1 cellular context compared by ENCODE assay signal in the genomic region with DNA sequence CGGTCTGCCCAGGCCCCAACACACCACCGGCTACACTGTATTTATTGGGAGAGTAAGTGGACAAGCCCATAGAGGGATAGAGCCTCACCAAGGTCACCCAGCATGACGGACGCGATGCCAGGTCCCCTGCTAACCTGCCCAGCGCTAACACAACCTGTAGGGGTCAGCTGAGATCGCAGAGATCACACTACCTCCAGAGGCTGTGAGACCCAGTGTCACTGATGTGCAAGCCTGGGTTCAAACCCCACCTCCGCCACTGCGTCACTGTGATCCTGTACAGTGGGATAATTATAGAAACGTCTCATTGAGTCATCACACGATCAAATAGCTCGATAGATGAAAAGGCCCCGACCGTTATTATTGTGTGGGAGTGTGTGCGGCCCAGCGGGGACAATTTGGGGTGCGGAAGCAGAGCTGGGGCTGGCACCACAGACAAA.
TF ChIP-seq lines count a peak whose summit lies in the region.

No MANE protein-coding gene starts in this region.

TF ChIP-seq in IMR-90, 13 proteins besides CTCF, POLR2A, EP300 and RAD21:
- TF ChIP-seq FOS (IDR thresholded peaks at IDR 0.05; ENCODE audit: low read depth, low read length) (no peak), RCOR1 (IDR thresholded peaks at IDR 0.05; ENCODE audit: insufficient replicate concordance, low read length) (no peak), MXI1 (IDR thresholded peaks at IDR 0.05; ENCODE audit: borderline replicate concordance, low read depth, low read length) (no peak), SMC3 (IDR thresholded peaks at IDR 0.05; ENCODE audit: low read depth, low read length) (no peak), CEBPB (IDR thresholded peaks at IDR 0.05; ENCODE audit: low read depth, low read length) (no peak), MAFK (IDR thresholded peaks at IDR 0.05; ENCODE audit: low read depth, low read length) (no peak), NFE2L2 (IDR thresholded peaks at IDR 0.05; ENCODE audit: low read depth, low read length) (no peak), BHLHE40 (IDR thresholded peaks at IDR 0.05; ENCODE audit: low read depth, low read length) (no peak), RFX5 (IDR thresholded peaks at IDR 0.05; ENCODE audit: low read depth, low read length) (no peak), CHD1 (IDR thresholded peaks at IDR 0.05; ENCODE audit: low read depth, low read length) (no peak), MAZ (IDR thresholded peaks at IDR 0.05; ENCODE audit: borderline replicate concordance, low read depth, low read length) (no peak)
- TF ChIP-seq, protein P1, sequence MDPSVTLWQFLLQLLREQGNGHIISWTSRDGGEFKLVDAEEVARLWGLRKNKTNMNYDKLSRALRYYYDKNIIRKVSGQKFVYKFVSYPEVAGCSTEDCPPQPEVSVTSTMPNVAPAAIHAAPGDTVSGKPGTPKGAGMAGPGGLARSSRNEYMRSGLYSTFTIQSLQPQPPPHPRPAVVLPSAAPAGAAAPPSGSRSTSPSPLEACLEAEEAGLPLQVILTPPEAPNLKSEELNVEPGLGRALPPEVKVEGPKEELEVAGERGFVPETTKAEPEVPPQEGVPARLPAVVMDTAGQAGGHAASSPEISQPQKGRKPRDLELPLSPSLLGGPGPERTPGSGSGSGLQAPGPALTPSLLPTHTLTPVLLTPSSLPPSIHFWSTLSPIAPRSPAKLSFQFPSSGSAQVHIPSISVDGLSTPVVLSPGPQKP (IDR thresholded peaks at IDR 0.05; ENCODE audit: borderline replicate concordance, low read depth, low read length) = no peak
- TF ChIP-seq, protein P2, sequence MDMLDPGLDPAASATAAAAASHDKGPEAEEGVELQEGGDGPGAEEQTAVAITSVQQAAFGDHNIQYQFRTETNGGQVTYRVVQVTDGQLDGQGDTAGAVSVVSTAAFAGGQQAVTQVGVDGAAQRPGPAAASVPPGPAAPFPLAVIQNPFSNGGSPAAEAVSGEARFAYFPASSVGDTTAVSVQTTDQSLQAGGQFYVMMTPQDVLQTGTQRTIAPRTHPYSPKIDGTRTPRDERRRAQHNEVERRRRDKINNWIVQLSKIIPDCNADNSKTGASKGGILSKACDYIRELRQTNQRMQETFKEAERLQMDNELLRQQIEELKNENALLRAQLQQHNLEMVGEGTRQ (IDR thresholded peaks at IDR 0.05; ENCODE audit: low read depth, low read length) = no peak
TF ChIP-seq in IMR-90: peak in this region for 0.
